ENCODE assay signal across 8 cellular contexts in genomic region chr1:29122662-29122986, GRCh38. TPM values are rescaled to one million over a fixed set of nuclear protein-coding genes. Genes with fewer than 3 reads are reported as not detected.
DNase-seq lines count a peak whose midpoint lies in the region; ATAC-seq and TF ChIP-seq lines count a peak whose summit lies in the region.

No MANE protein-coding gene starts in this region.

- H3K9me3 ChIP-seq in GM23248 (ENCODE audit: low read depth) = no peaks in the 10 kb centered on the region
- H3K9me3 ChIP-seq in left ventricle myocardium inferior (replicated peaks) = no peaks in the 10 kb centered on the region
- no peaks in the 10 kb centered on the region for H3K9me3 ChIP-seq in gastrocnemius medialis

- no peak overlapping the region for H3K27ac Mint-ChIP-seq in activated naive CD8-positive, alpha-beta T cell treated with anti-CD3 and anti-CD28 coated beads for 36 hours

- H3K27me3 Mint-ChIP-seq in activated naive CD8-positive, alpha-beta T cell treated with anti-CD3 and anti-CD28 coated beads for 36 hours = peaks cover 29% of the 10 kb centered on the region

- TF ChIP-seq POLR2A in gastrocnemius medialis (IDR thresholded peaks at IDR 0.05) = peak in 1 of 2 donors; percentile 25

- peak overlapping the region; percentile 74 for H3K4me3 ChIP-seq in GM23248
- peak overlapping the region; percentile 86 for H3K4me3 ChIP-seq in left ventricle myocardium inferior
- peak overlapping the region; percentile 55 to 66 (median 62) for H3K4me3 ChIP-seq in gastrocnemius medialis

- peak overlapping the region; percentile 85 for H3K27ac ChIP-seq in GM23248
- H3K27ac ChIP-seq in left ventricle myocardium inferior (replicated peaks) = peak overlapping the region; percentile 96
- H3K27ac ChIP-seq in gastrocnemius medialis = peak overlapping the region; percentile 71 to 82 (median 78)

- no peaks in the 10 kb centered on the region for H3K9me2 ChIP-seq in GM23248 (ENCODE audit: insufficient read depth)

- H3K4me3 Mint-ChIP-seq in activated naive CD8-positive, alpha-beta T cell treated with anti-CD3 and anti-CD28 coated beads for 36 hours = peak overlapping the region; percentile 65

- peak overlapping the region; percentile 66 for H3K4me2 ChIP-seq in GM23248 (ENCODE audit: unreplicated experiment)

- 0 out of 2 replicates have a peak, but pooled peaks cover 7% of the 10 kb centered on the region for H3K79me2 ChIP-seq in GM23248 (ENCODE audit: insufficient read depth)

- H3K9me3 Mint-ChIP-seq in activated naive CD8-positive, alpha-beta T cell treated with anti-CD3 and anti-CD28 coated beads for 36 hours = no peaks in the 10 kb centered on the region

- H3K4me1 ChIP-seq in GM23248 (ENCODE audit: insufficient read depth) (no peaks in the 10 kb centered on the region), left ventricle myocardium inferior (peaks cover 43% of the 10 kb centered on the region), gastrocnemius medialis (peaks cover 0 to 22% of the 10 kb centered on the region in 2 donors)

- no peaks in the 10 kb centered on the region for H4K20me1 ChIP-seq in GM23248 (ENCODE audit: insufficient read depth)

- H3K4me1 Mint-ChIP-seq in activated naive CD8-positive, alpha-beta T cell treated with anti-CD3 and anti-CD28 coated beads for 36 hours = peaks cover 4% of the 10 kb centered on the region

- in situ Hi-C loops in GM23248 (cut with MboI) = no loop called here
- in situ Hi-C loops in gastrocnemius medialis (cut with MboI; ENCODE audit: low sequenced_read_pairs in 4 of 4) = no loop called here

- ATAC-seq in gastrocnemius medialis (peak; percentile 7 to 40), GM18858 (IDR thresholded peaks at IDR 0.05; ENCODE audit: unreplicated experiment) (no peak)

- peaks cover 3% of the 10 kb centered on the region; the same call in 1 of the 2 replicates for H3K36me3 ChIP-seq in GM23248 (ENCODE audit: low read depth)
- H3K36me3 ChIP-seq in left ventricle myocardium inferior = no peaks in the 10 kb centered on the region
- H3K36me3 ChIP-seq in gastrocnemius medialis = peaks cover 0 to 8% of the 10 kb centered on the region in 2 donors

- H3K27me3 ChIP-seq in GM23248 (replicated peaks; ENCODE audit: insufficient read depth) (no peaks in the 10 kb centered on the region), left ventricle myocardium inferior (ENCODE audit: low read depth) (peaks cover 41% of the 10 kb centered on the region), gastrocnemius medialis (peaks cover 30 to 46% (median 33%) of the 10 kb centered on the region in 3 donors)

- intact Hi-C loops in left ventricle myocardium inferior (cut with micrococcal nuclease) = no loop called here
- intact Hi-C loops in gastrocnemius medialis (cut with DNase I; ENCODE audit: low total_unique reads) = loop anchor here (5.0 kb wide), 2 partner anchors 80 to 240 kb away; no protein-coding TSS in a partner anchor

- H2AFZ ChIP-seq in GM23248 = peak overlapping the region; percentile 62

- DNase-seq in GM23248 (peak; percentile 96), left ventricle myocardium inferior (peak; percentile 69), gastrocnemius medialis (peak in 1 of 2 donors; percentile 39), LoVo (ENCODE audit: low spot score) (no peak), cerebellar nuclear complex (lab: John Stamatoyannopoulos, UW) (no peak), iPS-NIHi7 (ENCODE audit: extremely low spot score) (no peak)
- no peak for DNase-seq in activated naive CD8-positive, alpha-beta T cell treated with anti-CD3 and anti-CD28 coated beads for 36 hours

- H3K9ac ChIP-seq in GM23248 = peak overlapping the region; percentile 89

- H3K36me3 Mint-ChIP-seq in activated naive CD8-positive, alpha-beta T cell treated with anti-CD3 and anti-CD28 coated beads for 36 hours = peaks cover 4% of the 10 kb centered on the region

- peaks cover 5% of the 10 kb centered on the region; the same call in 1 of the 2 replicates for H3F3A ChIP-seq in GM23248 (ENCODE audit: insufficient read depth)

- TF ChIP-seq CTCF in left ventricle myocardium inferior (IDR thresholded peaks at IDR 0.05; ENCODE audit: borderline replicate concordance) = no peak
- no peak for TF ChIP-seq CTCF in gastrocnemius medialis (IDR thresholded peaks at IDR 0.05 in 4 of 5, conservative IDR thresholded peaks at IDR 0.05 in 1 of 5)

- WGBS in GM23248 (ENCODE audit: low coverage in 1 of 2, low lambda C conversion rate in 2 of 2, missing lambda C conversion rate in 2 of 2), 2 experiments = 1% methylated on average over 22 to 29 of the region's 34 CpGs

RNA-seq across cellular contexts. Expression of gene TMEM200B, which starts 1.1 kb away (rescaled TPM):
- 20.4 TPM in 2 replicates for total RNA-seq in GM23248 (2014; rRNA removed; shearing (Covaris generic))
- polyA plus RNA-seq in GM23248 (2016; fragmentation: Nextera tagmentation; extraction: Ambion mirVana) = 5.1 and 6.3 TPM in 2 replicates
- under 1 TPM; 0.90 to 0.99 TPM for total RNA-seq in activated naive CD8-positive, alpha-beta T cell treated with anti-CD3 and anti-CD28 coated beads for 36 hours
- total RNA-seq in left ventricle myocardium inferior (1.6 TPM), gastrocnemius medialis (1 to 10 TPM in 3 of 4 donors, under 1 TPM in 1; 0.92 to 3.3 (median 1.6) TPM)

RNA-seq across cellular contexts. Expression of gene SRSF4, which starts 59.1 kb away (rescaled TPM):
- total RNA-seq in GM23248 (2014; rRNA removed; shearing (Covaris generic)) = 36.3 and 45.0 TPM in 2 replicates
- polyA plus RNA-seq in GM23248 (2016; fragmentation: Nextera tagmentation; extraction: Ambion mirVana) = 60.8 and 65.6 TPM in 2 replicates
- total RNA-seq in activated naive CD8-positive, alpha-beta T cell treated with anti-CD3 and anti-CD28 coated beads for 36 hours = 100 to 1,000 TPM; 113 to 114 TPM
- total RNA-seq in left ventricle myocardium inferior (51.1 TPM), gastrocnemius medialis (10 to 100 TPM; 42.4 to 72.5 (median 65.4) TPM)

Comparison
In these comparisons a context has a peak if more than half of its experiments do, and no peak if none do; other contexts are left out.
1. DNase-seq: peak in GM23248 (single experiment) and left ventricle myocardium inferior (single experiment); none in activated naive CD8-positive, alpha-beta T cell treated with anti-CD3 and anti-CD28 coated beads for 36 hours (single experiment), LoVo (single experiment), cerebellar nuclear complex (0 of 2) and iPS-NIHi7 (single experiment).
2. Peak in every context shown above with its lines, with median percentiles within 50 percentile points of each other: H3K27ac ChIP-seq and H3K4me3 ChIP-seq.